In the genomic region with DNA sequence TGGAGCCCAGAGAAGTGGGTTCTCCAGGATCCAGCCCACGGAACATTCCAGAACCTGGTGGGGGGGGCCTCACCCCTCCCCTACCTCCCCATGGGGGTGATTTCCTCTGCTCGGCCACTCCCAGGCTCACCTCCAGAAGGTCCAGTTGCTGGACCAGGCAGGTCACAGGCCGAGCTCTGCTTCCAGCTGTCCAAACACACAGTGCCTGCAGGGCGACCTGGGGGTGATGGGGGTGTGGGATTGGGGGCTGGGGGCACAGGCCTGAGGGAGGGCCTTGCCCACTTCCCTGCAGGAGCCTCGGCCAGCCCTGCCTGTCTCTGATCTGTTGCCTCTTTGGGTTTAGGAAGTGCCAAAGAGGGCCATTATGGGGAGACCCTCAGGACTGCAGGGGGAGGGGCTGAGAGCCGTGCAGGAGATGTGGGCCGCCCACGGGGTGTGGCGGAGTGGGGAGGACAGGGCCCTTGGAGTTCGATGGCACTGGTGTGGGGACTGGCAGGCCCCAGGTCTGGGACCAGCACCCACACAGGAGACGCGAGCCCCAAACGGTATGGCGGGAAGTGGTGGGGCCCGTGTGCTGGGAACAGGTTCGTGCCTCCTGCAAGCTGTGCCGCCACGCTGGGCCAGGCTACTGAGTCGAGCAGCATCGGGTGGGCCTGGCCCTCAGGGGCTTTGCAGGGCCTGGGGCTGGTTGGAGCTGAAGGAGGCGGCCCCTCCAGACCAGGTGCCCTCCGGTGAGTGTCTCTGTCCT, we compare ENCODE assay signal across 27 cellular contexts. TPM values are rescaled to one million over a fixed set of nuclear protein-coding genes. Genes with fewer than 3 reads are reported as not detected.
DNase-seq lines count a peak whose midpoint lies in the region; ATAC-seq and TF ChIP-seq lines count a peak whose summit lies in the region.
"Had no signal": no experiment of that assay in that cellular context is flagged by ENCODE, and none has a peak within 500 bp of the region (broad histone marks: within the 10 kb centered on the region; RNA-seq: fewer than 3 reads in every experiment).

No MANE protein-coding gene starts in this region.

- no peaks in the 10 kb centered on the region for H3K9me3 Mint-ChIP-seq in activated naive CD4-positive, alpha-beta T cell treated with anti-CD3 and anti-CD28 coated beads, Interleukin-2, amount 50 U/mL, for 24 hours
- no peaks in the 10 kb centered on the region for H3K9me3 Mint-ChIP-seq in activated naive CD4-positive, alpha-beta T cell treated with anti-CD3 and anti-CD28 coated beads for 36 hours
- no peaks in the 10 kb centered on the region for H3K9me3 Mint-ChIP-seq in activated B cell treated with CpG ODN at 0.5 μM for 24 hours
- H3K9me3 Mint-ChIP-seq in stimulated activated naive B cell treated with anti-CD40 and anti-IgM and Interleukin-4, amounts not matched to agents 10 μg/mL and 1 μg/mL and 100 μg/mL, for 72 hours = no peaks in the 10 kb centered on the region
- H3K9me3 Mint-ChIP-seq: activated CD4-positive, alpha-beta memory T cell treated with anti-CD3 and anti-CD28 coated beads, Interleukin-2, amount 10 ng/mL, durations not matched to agents 7 days and 5 days; CD8-positive, alpha-beta T cell; endodermal cell; naive thymus-derived CD8-positive, alpha-beta T cell; type B pancreatic cell had no signal

- H2AK5ac ChIP-seq in mesenchymal stem cell (ENCODE audit: low read length, severe bottlenecking) = peak overlapping the region; percentile 31

- H3K9ac ChIP-seq in mesenchymal stem cell (ENCODE audit: low read length) = no peak overlapping the region

- no peak for DNase-seq in activated naive CD4-positive, alpha-beta T cell treated with anti-CD3 and anti-CD28 coated beads for 36 hours
- DNase-seq in activated B cell treated with CpG ODN at 0.5 μM for 24 hours (no peak), mesenchymal stem cell (no peak), NAMALWA (ENCODE audit: low spot score) (no peak)
- no peak for DNase-seq in stimulated activated naive B cell treated with anti-CD40 and anti-IgM and Interleukin-4, amounts not matched to agents 10 μg/mL and 1 μg/mL and 100 μg/mL, for 72 hours
- DNase-seq: activated CD4-positive, alpha-beta memory T cell treated with anti-CD3 and anti-CD28 coated beads, Interleukin-2, amount 10 ng/mL, durations not matched to agents 7 days and 5 days; activated CD4-positive, CD25-positive, alpha-beta regulatory T cell; activated effector memory CD4-positive, alpha-beta T cell treated with anti-CD3 and anti-CD28 coated beads, Interleukin-2, amount 50 U/mL, for 16 hours; activated T-cell treated with anti-CD3 and anti-CD28 coated beads for 4 hours; CD8-positive, alpha-beta T cell; endodermal cell; midbrain; naive thymus-derived CD8-positive, alpha-beta T cell; NCI-H1105 treated with DMSO at 0.1 percent for 48 hours; NCI-H2081; sigmoid colon; T-helper 9 cell had no signal

- H3K27ac Mint-ChIP-seq in activated naive CD4-positive, alpha-beta T cell treated with anti-CD3 and anti-CD28 coated beads, Interleukin-2, amount 50 U/mL, for 24 hours = peak overlapping the region; percentile 1
- no peak overlapping the region for H3K27ac Mint-ChIP-seq in activated naive CD4-positive, alpha-beta T cell treated with anti-CD3 and anti-CD28 coated beads for 36 hours
- H3K27ac Mint-ChIP-seq in activated B cell treated with CpG ODN at 0.5 μM for 24 hours = peak overlapping the region; percentile 65
- peak overlapping the region; percentile 22 for H3K27ac Mint-ChIP-seq in stimulated activated naive B cell treated with anti-CD40 and anti-IgM and Interleukin-4, amounts not matched to agents 10 μg/mL and 1 μg/mL and 100 μg/mL, for 72 hours
- H3K27ac Mint-ChIP-seq: activated CD4-positive, alpha-beta memory T cell treated with anti-CD3 and anti-CD28 coated beads, Interleukin-2, amount 10 ng/mL, durations not matched to agents 7 days and 5 days; CD8-positive, alpha-beta T cell; endodermal cell; type B pancreatic cell had no signal

- H3K4me2 ChIP-seq in mesenchymal stem cell (ENCODE audit: low read length, poor library complexity, severe bottlenecking) = no peak overlapping the region
- H3K4me2 ChIP-seq: hepatocyte had no signal

- H3K4me1 Mint-ChIP-seq in activated naive CD4-positive, alpha-beta T cell treated with anti-CD3 and anti-CD28 coated beads, Interleukin-2, amount 50 U/mL, for 24 hours = peaks cover 4% of the 10 kb centered on the region
- no peaks in the 10 kb centered on the region for H3K4me1 Mint-ChIP-seq in activated naive CD4-positive, alpha-beta T cell treated with anti-CD3 and anti-CD28 coated beads for 36 hours (ENCODE audit: low read depth)
- H3K4me1 Mint-ChIP-seq in activated B cell treated with CpG ODN at 0.5 μM for 24 hours = peaks cover 40% of the 10 kb centered on the region
- peaks cover 35 to 52% of the 10 kb centered on the region in 2 donors for H3K4me1 Mint-ChIP-seq in stimulated activated naive B cell treated with anti-CD40 and anti-IgM and Interleukin-4, amounts not matched to agents 10 μg/mL and 1 μg/mL and 100 μg/mL, for 72 hours
- H3K4me1 Mint-ChIP-seq: endodermal cell had no signal

- H3K27ac ChIP-seq in mesenchymal stem cell (ENCODE audit: low read length, poor library complexity, severe bottlenecking) = no peak overlapping the region
- H3K27ac ChIP-seq: breast epithelium, coronary artery, esophagus muscularis mucosa, hepatocyte, sigmoid colon had no signal

- H2BK120ac ChIP-seq in mesenchymal stem cell (ENCODE audit: low read depth, low read length) = peak overlapping the region; percentile 94

- H3K36me3 ChIP-seq in mesenchymal stem cell (ENCODE audit: control insufficient read depth in 1 of 2, insufficient read depth in 2 of 2, low read depth in 1 of 2, low read length in 2 of 2) = no peaks in the 10 kb centered on the region
- H3K36me3 ChIP-seq: breast epithelium, esophagus muscularis mucosa, left lung, sigmoid colon had no signal

- peak overlapping the region; percentile 12 to 76 for H3K4ac ChIP-seq in mesenchymal stem cell (ENCODE audit: low read depth in 1 of 2, low read length in 2 of 2)

- H2AFZ ChIP-seq in mesenchymal stem cell (ENCODE audit: low read depth, low read length) = no peak overlapping the region
- H2AFZ ChIP-seq: hepatocyte had no signal

- CTCF ChIA-PET in activated naive CD4-positive, alpha-beta T cell treated with anti-CD3 and anti-CD28 coated beads for 36 hours (lab: Charles Lee) = no interaction called here
- CTCF ChIA-PET in activated B cell treated with CpG ODN at 0.5 μM for 24 hours (lab: Charles Lee) = interaction anchor here (0.9 kb wide), 1 partner anchor 65 kb away, joined by 3 read pairs; no protein-coding TSS in a partner anchor

- H3K79me1 ChIP-seq in mesenchymal stem cell (replicated peaks; ENCODE audit: low read length, poor library complexity, severe bottlenecking) = no peaks in the 10 kb centered on the region

- no peak overlapping the region for H3K4me3 ChIP-seq in mesenchymal stem cell (ENCODE audit: insufficient read depth in 1 of 2, low read depth in 1 of 2, low read length in 2 of 2)
- H3K4me3 ChIP-seq: breast epithelium, coronary artery, esophagus muscularis mucosa, hepatocyte, left lung, sigmoid colon had no signal

- no peak overlapping the region for H2BK5ac ChIP-seq in mesenchymal stem cell (ENCODE audit: low read depth, low read length, poor library complexity, severe bottlenecking)

- no peak overlapping the region for H3K23ac ChIP-seq in mesenchymal stem cell (ENCODE audit: low read length in 2 of 2)

- H3K4me1 ChIP-seq in mesenchymal stem cell (ENCODE audit: control insufficient read depth, insufficient read depth, low read depth, low read length) = peaks cover 79% of the 10 kb centered on the region

- peak overlapping the region; percentile 22 for H4K8ac ChIP-seq in mesenchymal stem cell (ENCODE audit: low read length)

- peak overlapping the region; percentile 94 for H2BK15ac ChIP-seq in mesenchymal stem cell (ENCODE audit: low read depth, poor library complexity, severe bottlenecking)

- H3K4me3 Mint-ChIP-seq in activated naive CD4-positive, alpha-beta T cell treated with anti-CD3 and anti-CD28 coated beads, Interleukin-2, amount 50 U/mL, for 24 hours = no peak overlapping the region
- no peak overlapping the region for H3K4me3 Mint-ChIP-seq in activated naive CD4-positive, alpha-beta T cell treated with anti-CD3 and anti-CD28 coated beads for 36 hours
- H3K4me3 Mint-ChIP-seq in activated B cell treated with CpG ODN at 0.5 μM for 24 hours = no peak overlapping the region
- H3K4me3 Mint-ChIP-seq in stimulated activated naive B cell treated with anti-CD40 and anti-IgM and Interleukin-4, amounts not matched to agents 10 μg/mL and 1 μg/mL and 100 μg/mL, for 72 hours = no peak overlapping the region
- H3K4me3 Mint-ChIP-seq: activated CD4-positive, alpha-beta memory T cell treated with anti-CD3 and anti-CD28 coated beads, Interleukin-2, amount 10 ng/mL, durations not matched to agents 7 days and 5 days; CD8-positive, alpha-beta T cell; endodermal cell; type B pancreatic cell had no signal

- peak overlapping the region; percentile 87 to 100 for H2BK12ac ChIP-seq in mesenchymal stem cell (ENCODE audit: low read length in 2 of 2)

- POLR2A ChIA-PET in activated B cell treated with CpG ODN at 0.5 μM for 24 hours (lab: Charles Lee) = interaction anchor here (0.7 to 1.4 kb wide), 3 partner anchors 12 to 164 kb away, joined by 3 to 6 read pairs (median 3); no protein-coding TSS in a partner anchor

- 88% methylated on average over 21 of the region's 22 CpGs for WGBS in mesenchymal stem cell

- no peaks in the 10 kb centered on the region for H3K27me3 Mint-ChIP-seq in activated naive CD4-positive, alpha-beta T cell treated with anti-CD3 and anti-CD28 coated beads, Interleukin-2, amount 50 U/mL, for 24 hours
- peaks cover 2% of the 10 kb centered on the region for H3K27me3 Mint-ChIP-seq in activated naive CD4-positive, alpha-beta T cell treated with anti-CD3 and anti-CD28 coated beads for 36 hours (ENCODE audit: low read depth)
- H3K27me3 Mint-ChIP-seq in activated B cell treated with CpG ODN at 0.5 μM for 24 hours = no peaks in the 10 kb centered on the region
- peaks cover under 1 to 2% of the 10 kb centered on the region in 2 donors for H3K27me3 Mint-ChIP-seq in stimulated activated naive B cell treated with anti-CD40 and anti-IgM and Interleukin-4, amounts not matched to agents 10 μg/mL and 1 μg/mL and 100 μg/mL, for 72 hours
- H3K27me3 Mint-ChIP-seq: activated CD4-positive, alpha-beta memory T cell treated with anti-CD3 and anti-CD28 coated beads, Interleukin-2, amount 10 ng/mL, durations not matched to agents 7 days and 5 days; type B pancreatic cell had no signal

- H3K36me3 Mint-ChIP-seq in activated naive CD4-positive, alpha-beta T cell treated with anti-CD3 and anti-CD28 coated beads, Interleukin-2, amount 50 U/mL, for 24 hours = no peaks in the 10 kb centered on the region
- no peaks in the 10 kb centered on the region for H3K36me3 Mint-ChIP-seq in activated naive CD4-positive, alpha-beta T cell treated with anti-CD3 and anti-CD28 coated beads for 36 hours (ENCODE audit: low read depth)
- no peaks in the 10 kb centered on the region for H3K36me3 Mint-ChIP-seq in activated B cell treated with CpG ODN at 0.5 μM for 24 hours (ENCODE audit: low read depth)
- H3K36me3 Mint-ChIP-seq in stimulated activated naive B cell treated with anti-CD40 and anti-IgM and Interleukin-4, amounts not matched to agents 10 μg/mL and 1 μg/mL and 100 μg/mL, for 72 hours = no peaks in the 10 kb centered on the region
- H3K36me3 Mint-ChIP-seq: CD8-positive, alpha-beta T cell; naive thymus-derived CD8-positive, alpha-beta T cell; type B pancreatic cell had no signal

- ATAC-seq in activated B cell treated with CpG ODN at 0.5 μM for 24 hours (ENCODE audit: low read depth) = no peak
- ATAC-seq in stimulated activated naive B cell treated with anti-CD40 and anti-IgM and Interleukin-4, amounts not matched to agents 10 μg/mL and 1 μg/mL and 100 μg/mL, for 72 hours (replicated peaks) = no peak
- ATAC-seq in GM21786 (IDR thresholded peaks at IDR 0.05; ENCODE audit: unreplicated experiment) = no peak
- no peak for ATAC-seq in HG02571 (IDR thresholded peaks at IDR 0.05; ENCODE audit: unreplicated experiment)
- ATAC-seq: CD8-positive, alpha-beta T cell; left lung; naive thymus-derived CD8-positive, alpha-beta T cell had no signal

- intact Hi-C loops in activated naive CD4-positive, alpha-beta T cell treated with anti-CD3 and anti-CD28 coated beads for 36 hours (cut with micrococcal nuclease) = no loop called here
- intact Hi-C loops in activated B cell treated with CpG ODN at 0.5 μM for 24 hours (cut with micrococcal nuclease) = no loop called here

- H3K9me3 ChIP-seq in mesenchymal stem cell (ENCODE audit: control insufficient read depth, low read length) = no peaks in the 10 kb centered on the region
- H3K9me3 ChIP-seq: breast epithelium, esophagus muscularis mucosa, left lung, sigmoid colon had no signal

- no peak for TF ChIP-seq CTCF in activated B cell treated with CpG ODN at 0.5 μM for 24 hours (IDR thresholded peaks at IDR 0.05)

- H3K14ac ChIP-seq in mesenchymal stem cell (ENCODE audit: low read length in 2 of 2) = peak overlapping the region in 1 of 2 experiments; percentile 77

- peak overlapping the region; percentile 100 for H4K91ac ChIP-seq in mesenchymal stem cell (ENCODE audit: low read length)

- peak overlapping the region; percentile 82 to 91 for H3K18ac ChIP-seq in mesenchymal stem cell (ENCODE audit: low read depth in 1 of 2, low read length in 2 of 2)

- peaks cover 0 to 12% of the 10 kb centered on the region in 2 experiments for H3K27me3 ChIP-seq in mesenchymal stem cell (ENCODE audit: control insufficient read depth in 1 of 2, insufficient read depth in 1 of 2, low read length in 2 of 2)
- H3K27me3 ChIP-seq: breast epithelium, esophagus muscularis mucosa, hepatocyte, left lung, sigmoid colon had no signal

RNA-seq across cellular contexts. Expression of a gene that starts 45.6 kb away (rescaled TPM):
- under 1 TPM; 0.25 to 0.52 TPM for total RNA-seq in activated naive CD4-positive, alpha-beta T cell treated with anti-CD3 and anti-CD28 coated beads for 36 hours
- not detected in 2 replicates for total RNA-seq in activated B cell treated with CpG ODN at 0.5 μM for 24 hours
- 29.0 TPM for polyA plus RNA-seq in mesenchymal stem cell (2013, experiment 1 of 2)
- 30.0 TPM for polyA plus RNA-seq in mesenchymal stem cell (2013, experiment 2 of 2)
- total RNA-seq: CD8-positive, alpha-beta T cell; OCI-LY7 had no signal
